ENCODE assay signal across 8 cellular contexts in the genomic region with DNA sequence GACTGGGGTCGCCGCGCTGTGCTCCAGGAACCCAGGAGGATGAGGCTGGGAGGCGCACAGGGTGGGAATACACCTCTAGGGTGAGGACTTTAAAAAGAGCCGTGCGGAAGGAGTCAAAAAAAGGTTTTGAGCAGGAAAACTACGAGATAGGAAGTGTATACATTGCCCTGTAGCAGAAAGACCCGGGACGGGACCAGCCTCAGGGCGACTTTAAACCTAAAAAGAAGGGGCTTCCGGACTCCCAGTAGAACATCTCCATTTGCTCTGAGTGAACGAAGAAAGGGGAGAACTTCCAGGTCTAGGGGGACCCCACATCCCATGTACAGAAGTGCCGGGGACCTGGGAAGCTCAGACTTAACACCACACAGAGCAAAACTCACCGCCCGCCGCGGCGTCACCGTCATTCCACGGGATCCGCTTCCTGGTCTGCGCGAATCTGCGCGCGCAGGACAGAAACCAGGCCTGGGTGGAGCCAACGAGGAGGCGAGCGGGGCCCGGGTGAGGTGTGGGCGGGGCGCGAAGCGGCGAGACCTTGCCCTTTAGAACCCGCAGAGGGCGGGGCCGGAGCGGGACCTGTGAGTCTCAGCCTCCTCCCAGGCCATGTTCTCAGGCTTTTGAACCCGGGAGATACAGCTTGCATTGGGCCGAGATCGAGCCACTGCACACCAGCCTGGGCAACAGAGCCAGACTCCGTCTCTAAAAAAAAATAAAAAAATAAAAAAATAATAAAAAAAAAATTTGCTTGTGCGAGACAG. TPM values are rescaled to one million over a fixed set of nuclear protein-coding genes. Genes with fewer than 3 reads are reported as not detected.
DNase-seq lines count a peak whose midpoint lies in the region; ATAC-seq and TF ChIP-seq lines count a peak whose summit lies in the region.
"Not testable (repeated sequence)": the region's sequence is repeated elsewhere in the genome, so short reads cannot be mapped to it uniquely, and the experiment has no call there.

A gene (minus strand): TSS at position 428 of the 755 bp plus-strand sequence. CDS start 3,675 bp downstream, outside the sequence.

- H3K4me3 ChIP-seq in WERI-Rb-1 (ENCODE audit: low read depth, low read length) = peak within 1 kb of the TSS; percentile 79
- H3K4me3 ChIP-seq in brain microvascular endothelial cell (ENCODE audit: low read depth, low read length) = peak within 1 kb of the TSS; percentile 65
- H3K4me3 ChIP-seq in iPS DF 6.9 (ENCODE audit: low read length) = peak within 1 kb of the TSS; percentile 64; the same call in 1 of the 2 replicates

- H3K27me3 ChIP-seq in WERI-Rb-1 (ENCODE audit: insufficient read depth, low read depth, severe bottlenecking); brain microvascular endothelial cell (replicated peaks); iPS DF 6.9 (ENCODE audit: control insufficient read depth, insufficient read depth, low read length): not testable (repeated sequence)

- not testable (repeated sequence) for H3K36me3 ChIP-seq in WERI-Rb-1; brain microvascular endothelial cell (replicated peaks); iPS DF 6.9 (ENCODE audit: control insufficient read depth, insufficient read depth, low read length)

- TF ChIP-seq CTCF in WERI-Rb-1 (IDR thresholded peaks at IDR 0.05; ENCODE audit: low read depth, low read length); brain microvascular endothelial cell (IDR thresholded peaks at IDR 0.05; ENCODE audit: low read depth, low read length, missing control alignments): not testable (repeated sequence)

- ATAC-seq in GM18502 (IDR thresholded peaks at IDR 0.05; ENCODE audit: poor library complexity, unreplicated experiment) = peak; percentile 94
- ATAC-seq in HG02938 (IDR thresholded peaks at IDR 0.05; ENCODE audit: unreplicated experiment) = peak; percentile 79

- peak; percentile 9 for DNase-seq in NCI-H1694 treated with DMSO at 0.1 percent for 48 hours (lab: John Stamatoyannopoulos, UW)
- peak; percentile 77 for DNase-seq in WERI-Rb-1
- peak; percentile 42 for DNase-seq in brain microvascular endothelial cell
- DNase-seq in iPS DF 6.9 (ENCODE audit: low read depth, low spot score) = peak; percentile 11
- peak; percentile 68 for DNase-seq in retina
- peak; percentile 68 for DNase-seq in ureter (ENCODE audit: low spot score)

- WGBS in iPS DF 6.9 (ENCODE audit: insufficient coverage, insufficient read length) = no CpG with 5 or more reads among the region's 44 CpGs

- H3K9me3 ChIP-seq in WERI-Rb-1 (ENCODE audit: severe bottlenecking); iPS DF 6.9 (ENCODE audit: control insufficient read depth, insufficient read depth, low read length): not testable (repeated sequence)

- not testable (repeated sequence) for H3K4me1 ChIP-seq in iPS DF 6.9 (ENCODE audit: control insufficient read depth, insufficient read depth, low read length)

- 0 out of 2 replicates have a peak within 1 kb of the TSS, but pooled peaks have one; percentile 43 for H3K27ac ChIP-seq in WERI-Rb-1
- H3K27ac ChIP-seq in brain microvascular endothelial cell; iPS DF 6.9 (ENCODE audit: low read length): not testable (repeated sequence)

- in situ Hi-C loops in brain microvascular endothelial cell (cut with HindIII; ENCODE audit: low pct_ligation_motif_present, low sequenced_read_pairs) = not testable (repeated sequence)

RNA-seq across cellular contexts. Expression of the gene that starts here (rescaled TPM):
- 22.3 TPM for total RNA-seq in ureter

Comparison
In these comparisons a context has a peak if more than half of its experiments do, and no peak if none do; other contexts are left out.
1. DNase-seq: peak in every context shown above with its lines; median percentile 77 in WERI-Rb-1; 68 in retina; 68 in ureter; 42 in brain microvascular endothelial cell; 11 in iPS DF 6.9; 9 in NCI-H1694 treated with DMSO at 0.1 percent for 48 hours.